ENCODE assay signal across 1 cellular context in genomic region chr19:38658462-38659306, GRCh38.
TF ChIP-seq lines count a peak whose summit lies in the region.

No MANE protein-coding gene starts in this region.

TF ChIP-seq in GM23338, 12 proteins besides CTCF, POLR2A, EP300 and RAD21 (continued from another document):
- TF ChIP-seq, protein P1, sequence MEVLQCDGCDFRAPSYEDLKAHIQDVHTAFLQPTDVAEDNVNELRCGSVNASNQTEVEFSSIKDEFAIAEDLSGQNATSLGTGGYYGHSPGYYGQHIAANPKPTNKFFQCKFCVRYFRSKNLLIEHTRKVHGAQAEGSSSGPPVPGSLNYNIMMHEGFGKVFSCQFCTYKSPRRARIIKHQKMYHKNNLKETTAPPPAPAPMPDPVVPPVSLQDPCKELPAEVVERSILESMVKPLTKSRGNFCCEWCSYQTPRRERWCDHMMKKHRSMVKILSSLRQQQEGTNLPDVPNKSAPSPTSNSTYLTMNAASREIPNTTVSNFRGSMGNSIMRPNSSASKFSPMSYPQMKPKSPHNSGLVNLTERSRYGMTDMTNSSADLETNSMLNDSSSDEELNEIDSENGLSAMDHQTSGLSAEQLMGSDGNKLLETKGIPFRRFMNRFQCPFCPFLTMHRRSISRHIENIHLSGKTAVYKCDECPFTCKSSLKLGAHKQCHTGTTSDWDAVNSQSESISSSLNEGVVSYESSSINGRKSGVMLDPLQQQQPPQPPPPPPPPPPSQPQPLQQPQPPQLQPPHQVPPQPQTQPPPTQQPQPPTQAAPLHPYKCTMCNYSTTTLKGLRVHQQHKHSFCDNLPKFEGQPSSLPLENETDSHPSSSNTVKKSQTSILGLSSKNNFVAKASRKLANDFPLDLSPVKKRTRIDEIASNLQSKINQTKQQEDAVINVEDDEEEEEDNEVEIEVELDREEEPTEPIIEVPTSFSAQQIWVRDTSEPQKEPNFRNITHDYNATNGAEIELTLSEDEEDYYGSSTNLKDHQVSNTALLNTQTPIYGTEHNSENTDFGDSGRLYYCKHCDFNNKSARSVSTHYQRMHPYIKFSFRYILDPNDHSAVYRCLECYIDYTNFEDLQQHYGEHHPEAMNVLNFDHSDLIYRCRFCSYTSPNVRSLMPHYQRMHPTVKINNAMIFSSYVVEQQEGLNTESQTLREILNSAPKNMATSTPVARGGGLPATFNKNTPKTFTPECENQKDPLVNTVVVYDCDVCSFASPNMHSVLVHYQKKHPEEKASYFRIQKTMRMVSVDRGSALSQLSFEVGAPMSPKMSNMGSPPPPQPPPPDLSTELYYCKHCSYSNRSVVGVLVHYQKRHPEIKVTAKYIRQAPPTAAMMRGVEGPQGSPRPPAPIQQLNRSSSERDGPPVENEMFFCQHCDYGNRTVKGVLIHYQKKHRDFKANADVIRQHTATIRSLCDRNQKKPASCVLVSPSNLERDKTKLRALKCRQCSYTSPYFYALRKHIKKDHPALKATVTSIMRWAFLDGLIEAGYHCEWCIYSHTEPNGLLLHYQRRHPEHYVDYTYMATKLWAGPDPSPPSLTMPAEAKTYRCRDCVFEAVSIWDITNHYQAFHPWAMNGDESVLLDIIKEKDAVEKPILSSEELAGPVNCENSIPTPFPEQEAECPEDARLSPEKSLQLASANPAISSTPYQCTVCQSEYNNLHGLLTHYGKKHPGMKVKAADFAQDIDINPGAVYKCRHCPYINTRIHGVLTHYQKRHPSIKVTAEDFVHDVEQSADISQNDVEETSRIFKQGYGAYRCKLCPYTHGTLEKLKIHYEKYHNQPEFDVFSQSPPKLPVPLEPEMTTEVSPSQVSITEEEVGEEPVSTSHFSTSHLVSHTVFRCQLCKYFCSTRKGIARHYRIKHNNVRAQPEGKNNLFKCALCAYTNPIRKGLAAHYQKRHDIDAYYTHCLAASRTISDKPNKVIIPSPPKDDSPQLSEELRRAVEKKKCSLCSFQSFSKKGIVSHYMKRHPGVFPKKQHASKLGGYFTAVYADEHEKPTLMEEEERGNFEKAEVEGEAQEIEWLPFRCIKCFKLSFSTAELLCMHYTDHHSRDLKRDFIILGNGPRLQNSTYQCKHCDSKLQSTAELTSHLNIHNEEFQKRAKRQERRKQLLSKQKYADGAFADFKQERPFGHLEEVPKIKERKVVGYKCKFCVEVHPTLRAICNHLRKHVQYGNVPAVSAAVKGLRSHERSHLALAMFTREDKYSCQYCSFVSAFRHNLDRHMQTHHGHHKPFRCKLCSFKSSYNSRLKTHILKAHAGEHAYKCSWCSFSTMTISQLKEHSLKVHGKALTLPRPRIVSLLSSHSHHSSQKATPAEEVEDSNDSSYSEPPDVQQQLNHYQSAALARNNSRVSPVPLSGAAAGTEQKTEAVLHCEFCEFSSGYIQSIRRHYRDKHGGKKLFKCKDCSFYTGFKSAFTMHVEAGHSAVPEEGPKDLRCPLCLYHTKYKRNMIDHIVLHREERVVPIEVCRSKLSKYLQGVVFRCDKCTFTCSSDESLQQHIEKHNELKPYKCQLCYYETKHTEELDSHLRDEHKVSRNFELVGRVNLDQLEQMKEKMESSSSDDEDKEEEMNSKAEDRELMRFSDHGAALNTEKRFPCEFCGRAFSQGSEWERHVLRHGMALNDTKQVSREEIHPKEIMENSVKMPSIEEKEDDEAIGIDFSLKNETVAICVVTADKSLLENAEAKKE (CRISPR knock-in tag; IDR thresholded peaks at IDR 0.05) = no peak
- TF ChIP-seq ZNF114 (CRISPR knock-in tag; IDR thresholded peaks at IDR 0.05) = no peak
- TF ChIP-seq CREB1 (CRISPR knock-in tag; IDR thresholded peaks at IDR 0.05; ENCODE audit: low read depth) = no peak
- no peak for TF ChIP-seq STAT1 (IDR thresholded peaks at IDR 0.05; ENCODE audit: unreplicated experiment)
- TF ChIP-seq EZH2 (IDR thresholded peaks at IDR 0.05; ENCODE audit: low read depth, unreplicated experiment) = no peak
- no peak for TF ChIP-seq ETS1 (IDR thresholded peaks at IDR 0.05)
- TF ChIP-seq ZNF331 (CRISPR knock-in tag; IDR thresholded peaks at IDR 0.05; ENCODE audit: low read depth) = no peak
- TF ChIP-seq EZH2phosphoT487 (IDR thresholded peaks at IDR 0.05; ENCODE audit: unreplicated experiment) = no peak
